In genomic region chr14:23568600-23569310, GRCh38 we compare ENCODE assay signal across 1 cellular context.
TF ChIP-seq lines count a peak whose summit lies in the region.

No MANE protein-coding gene starts in this region.

TF ChIP-seq in endothelial cell of umbilical vein, 7 proteins besides CTCF, POLR2A, EP300 and RAD21:
- TF ChIP-seq GATA2 (IDR thresholded peaks at IDR 0.05; ENCODE audit: insufficient read depth, insufficient read length, low read depth, low read length) = no peak
